21 cellular contexts compared by ENCODE assay signal in genomic region chr5:35771839-35772238, GRCh38.
"Had no signal": no experiment of that assay in that cellular context is flagged by ENCODE, and none has a peak within 500 bp of the region (broad histone marks: within the 10 kb centered on the region; RNA-seq: fewer than 3 reads in every experiment).

No MANE protein-coding gene starts in this region.

- H3K36me3 ChIP-seq: adrenal gland, gastrocnemius medialis, left lung, tibial nerve had no signal

- ATAC-seq: activated T-cell treated with anti-CD3 and anti-CD28 coated beads, Interleukin-2, amount 50 U/mL, for 72 hours; gastrocnemius medialis; left lung had no signal

- H3K4me1 ChIP-seq: adrenal gland, gastrocnemius medialis, left lung, tibial nerve had no signal

- H3K27ac ChIP-seq: adrenal gland, gastrocnemius medialis, left lung, tibial nerve had no signal

- H3K9me3 Mint-ChIP-seq: nephron progenitor cell had no signal

- H3K4me3 Mint-ChIP-seq: nephron progenitor cell had no signal

- H3K27me3 ChIP-seq: adrenal gland, gastrocnemius medialis, left lung, tibial nerve had no signal

- DNase-seq: activated CD4-positive, alpha-beta T cell treated with anti-CD3 and anti-CD28 coated beads, Interleukin-2, amount 50 U/mL, for 1 hour; activated CD4-positive, CD25-positive, alpha-beta regulatory T cell; activated effector memory CD4-positive, alpha-beta T cell treated with anti-CD3 and anti-CD28 coated beads, Interleukin-2, amount 50 U/mL, for 16 hours; activated naive CD4-positive, alpha-beta T cell treated with anti-CD3 and anti-CD28 coated beads, Interleukin-2, amount 50 U/mL, for 16 hours; activated T-cell treated with anti-CD3 and anti-CD28 coated beads, Interleukin-2, amount 50 U/mL, for 72 hours; adrenal gland; cerebellar nuclear complex; cortex of kidney; erythroblast; gastrocnemius medialis; head of caudate nucleus; left lung; midbrain; nephron progenitor cell; occipital lobe; retina; stimulated activated CD4-positive, alpha-beta T cell treated with anti-CD3 and anti-CD28 coated beads, Interleukin-12 subunit alpha, Interleukin-12 subunit beta, amount 100 ng/mL, for 4 hours; stimulated activated CD4-positive, alpha-beta T cell treated with anti-CD3 and anti-CD28 coated beads, Interleukin-1b, Interleukin-23, amount 100 ng/mL, for 48 hours; stimulated activated CD8-positive, alpha-beta memory T cell treated with anti-CD3 and anti-CD28 coated beads, Interleukin-4, amount 100 ng/mL, for 48 hours; stimulated activated naive CD4-positive, alpha-beta T cell had no signal

- H3K4me3 ChIP-seq: adrenal gland, gastrocnemius medialis, left lung, tibial nerve had no signal

- H3K9me3 ChIP-seq: adrenal gland, gastrocnemius medialis, left lung, tibial nerve had no signal

- H3K27ac Mint-ChIP-seq: nephron progenitor cell had no signal

- H3K4me1 Mint-ChIP-seq: nephron progenitor cell had no signal
